ENCODE assay signal across 10 cellular contexts in the genomic region with DNA sequence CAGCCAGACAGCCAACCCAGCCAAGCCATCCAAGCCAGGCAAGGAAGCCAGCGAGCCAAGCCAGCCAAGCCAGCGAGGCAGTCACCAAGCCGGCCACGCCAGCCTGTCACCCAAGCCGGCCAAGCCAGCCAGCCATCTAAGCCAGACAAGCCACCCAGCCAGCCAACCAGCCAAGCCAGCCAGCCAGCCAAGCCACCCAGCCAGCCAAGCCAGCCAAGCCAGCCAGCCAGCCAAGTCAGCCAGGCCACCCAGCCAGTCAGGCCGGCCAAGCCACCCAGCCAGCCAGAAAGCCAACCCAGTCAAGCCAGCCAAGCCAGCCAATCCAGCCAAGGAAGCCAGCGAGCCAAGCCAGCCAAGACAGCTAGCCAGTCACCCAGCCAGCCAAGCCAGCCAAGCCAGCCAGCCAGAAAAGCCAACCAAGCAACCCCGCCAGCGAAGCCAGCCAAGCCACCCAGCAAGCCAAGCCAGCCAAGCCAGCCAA.
A peak's percentile ranks its signal among the peaks of the same experiment; 100 is the strongest.
DNase-seq lines count a peak whose midpoint lies in the region; ATAC-seq, FAIRE-seq and TF ChIP-seq lines count a peak whose summit lies in the region.
"Had no signal": no experiment of that assay in that cellular context is flagged by ENCODE, and none has a peak within 500 bp of the region (broad histone marks: within the 10 kb centered on the region; RNA-seq: fewer than 3 reads in every experiment).

No MANE protein-coding gene starts in this region.

- WGBS in K562 (ENCODE audit: insufficient coverage, low coverage, missing lambda C conversion rate), result under 1% methylated on average over 9 of the region's 9 CpGs
- WGBS in liver, result 76% methylated on average over 9 of the region's 9 CpGs

- no TSS peak for BruUV-seq in K562 (replicated peaks; lab: Mats Ljungman, UMichigan)

- no peak for TF ChIP-seq EP300 in K562 (IDR thresholded peaks at IDR 0.05; ENCODE audit: low read length)

- H3K79me2 ChIP-seq in K562 (ENCODE audit: control insufficient read depth, insufficient read depth, low read length), result no peaks in the 10 kb centered on the region

- no peaks in the 10 kb centered on the region for H4K20me1 ChIP-seq in K562 (replicated peaks; ENCODE audit: control insufficient read depth, insufficient read depth, low read length)

- intact Hi-C loops in K562 (cut with micrococcal nuclease) (no loop called here), vagina (cut with DNase I) (no loop called here)

- no peaks in the 10 kb centered on the region for H3K9me1 ChIP-seq in K562 (ENCODE audit: control insufficient read depth, insufficient read depth, low read length)

- H3K9ac ChIP-seq in K562 (ENCODE audit: insufficient read depth in 1 of 2, low read depth in 2 of 2, low read length in 2 of 2) (peak overlapping the region in 1 of 2 experiments; percentile 15; a peak in 1 of 4 replicates), liver (ENCODE audit: low read depth in 1 of 2, low read length in 2 of 2) (no peak overlapping the region)

- DNase-seq in stimulated activated CD4-positive, alpha-beta T cell treated with anti-CD3 and anti-CD28 coated beads, Interleukin-4, amount 100 ng/mL, for 1 hour, result peak; percentile 16
- DNase-seq in stimulated activated CD4-positive, alpha-beta T cell treated with anti-CD3 and anti-CD28 coated beads, Interleukin-4, amount 100 ng/mL, for 4 hours, result no peak
- DNase-seq in K562 (ENCODE audit: extremely low read depth in 1 of 4, low spot score in 3 of 4), result peak in 3 of 4 experiments; percentile 18 to 29 (median 20)
- peak; percentile 95 to 100 for DNase-seq in vagina (ENCODE audit: extremely low spot score in 2 of 2)
- DNase-seq in globus pallidus (ENCODE audit: low spot score), result no peak
- no peak for DNase-seq in cerebellar nuclear complex (lab: John Stamatoyannopoulos, UW)
- DNase-seq: amniotic stem cell had no signal

- H3K4me1 ChIP-seq in K562 (replicated peaks in 1 of 2; ENCODE audit: control insufficient read depth in 2 of 2, insufficient read depth in 2 of 2, low read length in 2 of 2) (peaks cover 0 to 26% of the 10 kb centered on the region in 2 experiments; a peak in 1 of 5 replicates), liver (ENCODE audit: control insufficient read depth in 4 of 4, insufficient read depth in 4 of 4, low read length in 3 of 4) (no peaks in the 10 kb centered on the region), vagina (no peaks in the 10 kb centered on the region)
- H3K4me1 ChIP-seq: SJSA1 had no signal

- TF ChIP-seq POLR2A in K562 (conservative IDR thresholded peaks at IDR 0.05), result no peak
- TF ChIP-seq POLR2A in vagina (IDR thresholded peaks at IDR 0.05), result no peak

- H3K9me3 ChIP-seq in K562 (replicated peaks; ENCODE audit: control insufficient read depth, insufficient read depth, low read depth, low read length), result no peaks in the 10 kb centered on the region; the same call in 1 of the 2 replicates
- H3K9me3 ChIP-seq in liver (ENCODE audit: control insufficient read depth in 4 of 4, low read length in 3 of 4), result peaks cover 0 to 15% (median 6%) of the 10 kb centered on the region in 4 donors
- H3K9me3 ChIP-seq in vagina, result peaks cover 18% of the 10 kb centered on the region

- ATAC-seq in K562 (peak; percentile 67), GM18873 (IDR thresholded peaks at IDR 0.05; ENCODE audit: low FRiP score, unreplicated experiment) (no peak)

- no peak for FAIRE-seq in K562 (lab: Jason Lieb, UNC)

- H3K36me3 ChIP-seq in K562 (ENCODE audit: control insufficient read depth, insufficient read depth, low read length) (no peaks in the 10 kb centered on the region), liver (ENCODE audit: control insufficient read depth in 4 of 4, insufficient read depth in 3 of 4, low read depth in 1 of 4, low read length in 3 of 4) (no peaks in the 10 kb centered on the region), vagina (no peaks in the 10 kb centered on the region)
- H3K36me3 ChIP-seq: SJSA1 had no signal

- TF ChIP-seq CTCF in K562 (IDR thresholded peaks at IDR 0.05 in 2 of 3, conservative IDR thresholded peaks at IDR 0.05 in 1 of 3; ENCODE audit: insufficient read depth in 2 of 3, low read depth in 1 of 3, low read length in 3 of 3) (no peak), liver (IDR thresholded peaks at IDR 0.05; ENCODE audit: low read depth, low read length, missing input control) (peak; percentile 5), vagina (IDR thresholded peaks at IDR 0.05) (no peak)

- H3K27me3 ChIP-seq in K562 (ENCODE audit: control insufficient read depth in 2 of 2, insufficient read depth in 2 of 2, low read length in 2 of 2) (peaks cover 0 to 6% of the 10 kb centered on the region in 2 experiments; a peak in 1 of 5 replicates), liver (ENCODE audit: control insufficient read depth in 4 of 4, insufficient read depth in 4 of 4, low read length in 3 of 4) (no peaks in the 10 kb centered on the region), vagina (no peaks in the 10 kb centered on the region)
- H3K27me3 ChIP-seq: SJSA1 had no signal

- H2AFZ ChIP-seq in K562 (ENCODE audit: low read depth, low read length), result no peak overlapping the region

- CTCF ChIA-PET in K562 (lab: Yijun Ruan, JAX; ENCODE audit: low intra/inter-chr PET ratio), result no interaction called here

- POLR2A ChIA-PET in K562 (lab: Yijun Ruan, JAX), result interaction anchor here (0.6 to 0.9 kb wide), 2 partner anchors 14 to 26 kb away, joined by 3 to 4 read pairs; no protein-coding TSS in a partner anchor

- in situ Hi-C loops in K562 (cut with MboI), result no loop called here

- no peak overlapping the region for H3K4me3 ChIP-seq in K562
- peak overlapping the region in 1 of 3 donors; percentile 43 for H3K4me3 ChIP-seq in liver (ENCODE audit: low read depth in 1 of 3, low read length in 3 of 3)
- H3K4me3 ChIP-seq in vagina, result no peak overlapping the region
- H3K4me3 ChIP-seq: SJSA1 had no signal

- H3K27ac ChIP-seq in K562 (ENCODE audit: extremely low read depth, low read depth, low read length) (no peak overlapping the region), liver (ENCODE audit: low read depth in 1 of 2, low read length in 2 of 2) (no peak overlapping the region), vagina (no peak overlapping the region)
- H3K27ac ChIP-seq: SJSA1 had no signal

- TF ChIP-seq RAD21 in K562 (CRISPR knock-in tag; conservative IDR thresholded peaks at IDR 0.05 in 1 of 2, IDR thresholded peaks at IDR 0.05 in 1 of 2) (no peak), liver (IDR thresholded peaks at IDR 0.05) (no peak)

- H3K4me2 ChIP-seq in K562 (ENCODE audit: insufficient read depth, low read length), result no peak overlapping the region

TF ChIP-seq in K562, 482 proteins besides CTCF, POLR2A, EP300 and RAD21 (continues in another document):
- peak; percentile 22 for TF ChIP-seq PCBP1 (IDR thresholded peaks at IDR 0.05; ENCODE audit: low read depth, low read length, poor library complexity, severe bottlenecking)
- TF ChIP-seq, protein P1, sequence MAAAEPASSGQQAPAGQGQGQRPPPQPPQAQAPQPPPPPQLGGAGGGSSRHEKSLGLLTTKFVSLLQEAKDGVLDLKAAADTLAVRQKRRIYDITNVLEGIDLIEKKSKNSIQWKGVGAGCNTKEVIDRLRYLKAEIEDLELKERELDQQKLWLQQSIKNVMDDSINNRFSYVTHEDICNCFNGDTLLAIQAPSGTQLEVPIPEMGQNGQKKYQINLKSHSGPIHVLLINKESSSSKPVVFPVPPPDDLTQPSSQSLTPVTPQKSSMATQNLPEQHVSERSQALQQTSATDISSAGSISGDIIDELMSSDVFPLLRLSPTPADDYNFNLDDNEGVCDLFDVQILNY (CRISPR knock-in tag; IDR thresholded peaks at IDR 0.05), result no peak
- TF ChIP-seq NR1H2 (CRISPR knock-in tag; IDR thresholded peaks at IDR 0.05), result no peak
- TF ChIP-seq STAG1 (CRISPR knock-in tag; IDR thresholded peaks at IDR 0.05; ENCODE audit: borderline replicate concordance), result peak; percentile 38; the same call in 1 of the 2 replicates
- no peak for TF ChIP-seq SMAD4 (CRISPR knock-in tag; conservative IDR thresholded peaks at IDR 0.05)
- peak; percentile 30 for TF ChIP-seq U2AF1 (optimal IDR thresholded peaks at IDR 0.05; ENCODE audit: low read depth, low read length)
- peak; percentile 48; the same call in 1 of the 2 replicates for TF ChIP-seq NR4A1 (CRISPR knock-in tag; IDR thresholded peaks at IDR 0.05)
- TF ChIP-seq NR4A1 (tag; IDR thresholded peaks at IDR 0.05), result no peak
- TF ChIP-seq BRD4 (IDR thresholded peaks at IDR 0.05), result no peak
- peak; percentile 11 for TF ChIP-seq PRPF4 (IDR thresholded peaks at IDR 0.05; ENCODE audit: insufficient read depth, low read depth, low read length, poor library complexity, severe bottlenecking)
- 0 out of 2 replicates have a peak, but pooled peaks have one; percentile 62 for TF ChIP-seq ZC3H4 (CRISPR knock-in tag; IDR thresholded peaks at IDR 0.05; ENCODE audit: borderline replicate concordance)
- no peak for TF ChIP-seq NFRKB (IDR thresholded peaks at IDR 0.05; ENCODE audit: low read depth)

TF ChIP-seq in liver, 16 proteins besides CTCF, POLR2A, EP300 and RAD21:
- TF ChIP-seq TAF1 (conservative IDR thresholded peaks at IDR 0.05), result no peak

Comparison
In these comparisons a context has a peak if more than half of its experiments do, and no peak if none do; other contexts are left out.
1. DNase-seq: peak in stimulated activated CD4-positive, alpha-beta T cell treated with anti-CD3 and anti-CD28 coated beads, Interleukin-4, amount 100 ng/mL, for 1 hour (single experiment), K562 (3 of 4) and vagina (2 of 2); none in stimulated activated CD4-positive, alpha-beta T cell treated with anti-CD3 and anti-CD28 coated beads, Interleukin-4, amount 100 ng/mL, for 4 hours (0 of 2), globus pallidus (single experiment) and cerebellar nuclear complex (0 of 2).